8 cellular contexts compared by ENCODE assay signal in genomic region chrX:109536439-109537323, GRCh38. TPM values are rescaled to one million over a fixed set of nuclear protein-coding genes. Genes with fewer than 3 reads are reported as not detected.
DNase-seq lines count a peak whose midpoint lies in the region; ATAC-seq and TF ChIP-seq lines count a peak whose summit lies in the region.

TSS of gene NXT2 (plus strand) at chrX:109536844. CDS start at chrX:109537007, 163 bp downstream.

- peak; percentile 98 for ATAC-seq in HG02642 (IDR thresholded peaks at IDR 0.05; ENCODE audit: poor library complexity, unreplicated experiment)
- peak; percentile 96 to 97 for ATAC-seq in activated naive CD4-positive, alpha-beta T cell treated with anti-CD3 and anti-CD28 coated beads, Interleukin-2, amount 50 U/mL, for 72 hours

- peaks cover 9% of the 10 kb centered on the region for H3K4me1 ChIP-seq in suprapubic skin

- no peak for TF ChIP-seq CTCF in suprapubic skin (IDR thresholded peaks at IDR 0.05)

- TF ChIP-seq POLR2A in GM10847 (IDR thresholded peaks at IDR 0.05; ENCODE audit: extremely low read depth, insufficient read length) = peak; percentile 79
- peak; percentile 73 to 77 for TF ChIP-seq POLR2A in suprapubic skin (IDR thresholded peaks at IDR 0.05)

- H3K36me3 ChIP-seq in suprapubic skin = no peaks in the 10 kb centered on the region

- H3K9me3 Mint-ChIP-seq in activated naive CD4-positive, alpha-beta T cell treated with anti-CD3 and anti-CD28 coated beads, Interleukin-2, amount 50 U/mL, for 72 hours = peaks cover 0 to 5% of the 10 kb centered on the region in 2 donors

- DNase-seq in NCI-H1105 (lab: John Stamatoyannopoulos, UW) (peak; percentile 88), SKM-1 (lab: John Stamatoyannopoulos, UW; ENCODE audit: unreplicated experiment) (peak; percentile 59), glomerular endothelial cell (ENCODE audit: extremely low read depth, low read depth, low spot score) (peak; percentile 68), occipital lobe (lab: John Stamatoyannopoulos, UW) (peak; percentile 78), suprapubic skin (ENCODE audit: low spot score in 2 of 2) (peak; percentile 92 to 93)
- DNase-seq in activated naive CD4-positive, alpha-beta T cell treated with anti-CD3 and anti-CD28 coated beads, Interleukin-2, amount 50 U/mL, for 72 hours (ENCODE audit: low spot score in 2 of 2) = peak; percentile 75 to 88

- peak within 1 kb of the TSS; percentile 94 for H3K27ac ChIP-seq in suprapubic skin

- TF ChIP-seq EP300 in suprapubic skin (IDR thresholded peaks at IDR 0.05) = no peak

- H3K9me3 ChIP-seq in suprapubic skin = no peaks in the 10 kb centered on the region

- H3K27ac Mint-ChIP-seq in activated naive CD4-positive, alpha-beta T cell treated with anti-CD3 and anti-CD28 coated beads, Interleukin-2, amount 50 U/mL, for 72 hours = peak within 1 kb of the TSS; percentile 98 to 99

- peak within 1 kb of the TSS; percentile 55 for H3K4me3 ChIP-seq in suprapubic skin

- peaks cover 0 to 6% of the 10 kb centered on the region in 2 donors for H3K36me3 Mint-ChIP-seq in activated naive CD4-positive, alpha-beta T cell treated with anti-CD3 and anti-CD28 coated beads, Interleukin-2, amount 50 U/mL, for 72 hours

- H3K27me3 ChIP-seq in suprapubic skin = no peaks in the 10 kb centered on the region

- WGBS in suprapubic skin = 33% methylated on average over 30 of the region's 43 CpGs

RNA-seq across cellular contexts. Expression of gene NXT2, which starts in this region (rescaled TPM):
- total RNA-seq in activated naive CD4-positive, alpha-beta T cell treated with anti-CD3 and anti-CD28 coated beads, Interleukin-2, amount 50 U/mL, for 72 hours = 10 to 100 TPM; 12.3 to 14.5 TPM
- total RNA-seq in glomerular endothelial cell (2.2 and 2.8 TPM in 2 replicates), occipital lobe (12.6 TPM), suprapubic skin (10 to 100 TPM in 2 of 4 donors, 1 to 10 TPM in 2; 5.4 to 12.8 (median 10.4) TPM)

Comparison
In these comparisons a context has a peak if more than half of its experiments do, and no peak if none do; other contexts are left out.
1. Peak in every context shown above with its lines: DNase-seq, ATAC-seq, H3K4me3 ChIP-seq and H3K27ac ChIP-seq.